In genomic region chr11:39684155-39684554, GRCh38 we compare ENCODE assay signal across 1 cellular context.
TF ChIP-seq lines count a peak whose summit lies in the region.

No MANE protein-coding gene starts in this region.

TF ChIP-seq in H1, 55 proteins besides CTCF, POLR2A, EP300 and RAD21 (continued from another document):
- no peak for TF ChIP-seq USF2 (IDR thresholded peaks at IDR 0.05; ENCODE audit: low read length)
- TF ChIP-seq RNF2 (IDR thresholded peaks at IDR 0.05; ENCODE audit: borderline replicate concordance, low read depth, low read length, missing control alignments, poor library complexity, severe bottlenecking), result no peak
- no peak for TF ChIP-seq ATF2 (IDR thresholded peaks at IDR 0.05; ENCODE audit: low read length)
- TF ChIP-seq JUND (IDR thresholded peaks at IDR 0.05; ENCODE audit: low read length), result no peak
- TF ChIP-seq E2F6 (IDR thresholded peaks at IDR 0.05), result no peak
- no peak for TF ChIP-seq HDAC2 (IDR thresholded peaks at IDR 0.05; ENCODE audit: borderline replicate concordance in 1 of 2, low read depth in 2 of 2, low read length in 2 of 2)
- TF ChIP-seq BCL11A (IDR thresholded peaks at IDR 0.05; ENCODE audit: low read depth in 2 of 2, low read length in 2 of 2), result no peak
- TF ChIP-seq CTBP2 (IDR thresholded peaks at IDR 0.05; ENCODE audit: borderline replicate concordance, insufficient read depth, insufficient read length, low read length), result no peak
- no peak for TF ChIP-seq KDM1A (IDR thresholded peaks at IDR 0.05; ENCODE audit: borderline replicate concordance, low read length)
